Comparison of ENCODE assay signal across 12 cellular contexts in the genomic region with DNA sequence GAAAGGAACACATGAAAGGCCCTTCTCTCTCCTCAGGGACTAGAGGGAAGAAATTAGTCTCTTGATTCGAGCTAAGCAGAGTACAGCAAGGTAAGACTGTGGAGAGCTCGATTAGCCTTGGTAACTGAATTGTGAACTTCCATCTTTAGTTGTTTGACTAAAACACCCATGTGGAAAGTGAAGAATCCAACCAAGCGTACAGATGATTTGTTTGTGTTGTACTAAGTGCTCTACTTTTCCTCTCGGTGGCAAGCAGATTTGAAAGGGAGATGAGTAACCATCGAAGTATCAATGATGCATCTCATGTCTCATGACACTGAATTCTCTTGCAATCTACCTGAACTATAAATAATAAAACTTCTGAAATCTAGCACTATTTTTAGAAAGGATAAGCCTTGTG.
DNase-seq lines count a peak whose midpoint lies in the region; ATAC-seq lines count a peak whose summit lies in the region.
"Had no signal": no experiment of that assay in that cellular context is flagged by ENCODE, and none has a peak within 500 bp of the region (broad histone marks: within the 10 kb centered on the region; RNA-seq: fewer than 3 reads in every experiment).

No MANE protein-coding gene starts in this region.

- peaks cover 0 to 5% (median 0%) of the 10 kb centered on the region in 3 donors for H3K27me3 Mint-ChIP-seq in naive B cell
- H3K27me3 Mint-ChIP-seq: CD8-positive, alpha-beta memory T cell; central memory CD8-positive, alpha-beta T cell had no signal

- H3K36me3 ChIP-seq in HAP-1 (replicated peaks), result no peaks in the 10 kb centered on the region
- H3K36me3 ChIP-seq: uterus had no signal

- H3K4me3 ChIP-seq in HAP-1, result no peak overlapping the region
- H3K4me3 ChIP-seq: uterus had no signal

- peaks cover 0 to 6% (median 0%) of the 10 kb centered on the region in 7 donors for H3K9me3 Mint-ChIP-seq in naive B cell
- H3K9me3 Mint-ChIP-seq: activated T-cell treated with anti-CD3 and anti-CD28 coated beads, Interleukin-2, amount 50 U/mL, for 4 hours had no signal

- H3K9me3 ChIP-seq in HAP-1, result no peaks in the 10 kb centered on the region
- H3K9me3 ChIP-seq: uterus had no signal

- in situ Hi-C loops in HAP-1 (cut with MboI; ENCODE audit: low sequenced_read_pairs), result no loop called here

- ATAC-seq in GM18868 (IDR thresholded peaks at IDR 0.05; ENCODE audit: unreplicated experiment) (peak; percentile 66), GM21825 (IDR thresholded peaks at IDR 0.05; ENCODE audit: unreplicated experiment) (peak; percentile 78), HG03469 (IDR thresholded peaks at IDR 0.05; ENCODE audit: unreplicated experiment) (peak; percentile 65), naive B cell (ENCODE audit: low read depth in 2 of 2) (peak; percentile 75 to 79)
- ATAC-seq: activated T-cell treated with anti-CD3 and anti-CD28 coated beads, Interleukin-2, amount 50 U/mL, for 4 hours had no signal

- peaks cover 4 to 9% (median 6%) of the 10 kb centered on the region in 3 donors for H3K4me1 Mint-ChIP-seq in naive B cell
- H3K4me1 Mint-ChIP-seq: CD8-positive, alpha-beta memory T cell; central memory CD8-positive, alpha-beta T cell had no signal

- H3K4me3 Mint-ChIP-seq in naive B cell, result peak overlapping the region in 3 of 8 donors; percentile 10 to 41 (median 29)
- H3K4me3 Mint-ChIP-seq: activated T-cell treated with anti-CD3 and anti-CD28 coated beads, Interleukin-2, amount 50 U/mL, for 4 hours; CD8-positive, alpha-beta memory T cell; central memory CD8-positive, alpha-beta T cell had no signal

- no peaks in the 10 kb centered on the region for H3K4me1 ChIP-seq in HAP-1
- H3K4me1 ChIP-seq: uterus had no signal

- no peaks in the 10 kb centered on the region for H3K27me3 ChIP-seq in HAP-1 (ENCODE audit: low read depth)
- H3K27me3 ChIP-seq: uterus had no signal

- H3K36me3 Mint-ChIP-seq in naive B cell, result no peaks in the 10 kb centered on the region
- H3K36me3 Mint-ChIP-seq: CD8-positive, alpha-beta memory T cell had no signal

- H3K27ac Mint-ChIP-seq in naive B cell, result no peak overlapping the region
- H3K27ac Mint-ChIP-seq: CD8-positive, alpha-beta memory T cell had no signal

- DNase-seq in naive B cell (no peak), HAP-1 (ENCODE audit: low spot score in 2 of 2) (no peak), NCI-H82 treated with DMSO at 0.1 percent for 48 hours (lab: John Stamatoyannopoulos, UW; ENCODE audit: unreplicated experiment) (no peak), RKO (ENCODE audit: low spot score) (no peak)
- DNase-seq in activated T-cell treated with anti-CD3 and anti-CD28 coated beads, Interleukin-2, amount 50 U/mL, for 48 hours, result no peak
- DNase-seq: activated T-cell treated with anti-CD3 and anti-CD28 coated beads, Interleukin-2, amount 50 U/mL, for 4 hours; CD8-positive, alpha-beta memory T cell; uterus had no signal
